Comparison of ENCODE assay signal across 21 cellular contexts in genomic region chr6:46453756-46454316, GRCh38. TPM values are rescaled to one million over a fixed set of nuclear protein-coding genes. Genes with fewer than 3 reads are reported as not detected.
DNase-seq lines count a peak whose midpoint lies in the region; ATAC-seq and TF ChIP-seq lines count a peak whose summit lies in the region.
"Had no signal": no experiment of that assay in that cellular context is flagged by ENCODE, and none has a peak within 500 bp of the region (broad histone marks: within the 10 kb centered on the region; RNA-seq: fewer than 3 reads in every experiment).

No MANE protein-coding gene starts in this region.

- H3K4me1 Mint-ChIP-seq in CD14-positive monocyte, result no peaks in the 10 kb centered on the region
- H3K4me1 Mint-ChIP-seq in Calu3 (ENCODE audit: low read depth, unreplicated experiment), result no peaks in the 10 kb centered on the region
- H3K4me1 Mint-ChIP-seq: activated T-helper 17 cell treated with anti-CD3 and anti-CD28 coated beads, Interleukin-2, amount 50 U/mL, for 72 hours; naive thymus-derived CD8-positive, alpha-beta T cell had no signal

- H3K4me1 ChIP-seq in heart left ventricle, result peaks cover 0 to 68% (median 27%) of the 10 kb centered on the region in 12 donors
- peaks cover 35% of the 10 kb centered on the region for H3K4me1 ChIP-seq in SJSA1 (replicated peaks)
- H3K4me1 ChIP-seq in vagina, result peaks cover 22% of the 10 kb centered on the region
- H3K4me1 ChIP-seq: colonic mucosa, SJCRH30 had no signal

- no peak overlapping the region for H3K4me3 ChIP-seq in heart left ventricle
- H3K4me3 ChIP-seq in SJSA1, result no peak overlapping the region
- H3K4me3 ChIP-seq in vagina, result no peak overlapping the region
- H3K4me3 ChIP-seq: colonic mucosa, SJCRH30, upper lobe of right lung had no signal

- intact Hi-C loops in heart left ventricle (cut with DNase I), result no loop called here
- intact Hi-C loops in Right ventricle myocardium superior (cut with DNase I), result no loop called here
- intact Hi-C loops in vagina (cut with DNase I), result no loop called here
- intact Hi-C loops in CD14-positive monocyte (cut with micrococcal nuclease), result no loop called here
- intact Hi-C loops in Calu3 (cut with micrococcal nuclease; ENCODE audit: unreplicated experiment), result no loop called here

- no peaks in the 10 kb centered on the region for H3K27me3 ChIP-seq in heart left ventricle
- no peaks in the 10 kb centered on the region for H3K27me3 ChIP-seq in SJSA1 (replicated peaks)
- H3K27me3 ChIP-seq in vagina, result no peaks in the 10 kb centered on the region
- H3K27me3 ChIP-seq: colonic mucosa, SJCRH30, upper lobe of right lung had no signal

- CTCF ChIA-PET in Calu3 (lab: Charles Lee), result no interaction called here

- TF ChIP-seq POLR2A in heart left ventricle (IDR thresholded peaks at IDR 0.05), result no peak
- no peak for TF ChIP-seq POLR2A in vagina (IDR thresholded peaks at IDR 0.05)

- ATAC-seq in heart left ventricle (peak in 3 of 4 donors; percentile 14 to 35 (median 29)), Right ventricle myocardium superior (ENCODE audit: poor library complexity) (no peak)
- ATAC-seq: activated CD4-positive, CD25-positive, alpha-beta regulatory T cell treated with anti-CD3 and anti-CD28 coated beads, Interleukin-2, amount 50 U/mL, for 24 hours; activated T-helper 17 cell treated with anti-CD3 and anti-CD28 coated beads, Interleukin-2, amount 50 U/mL, for 72 hours; naive thymus-derived CD8-positive, alpha-beta T cell; upper lobe of right lung had no signal

- H3K27ac Mint-ChIP-seq in CD14-positive monocyte (no peak overlapping the region), Calu3 (ENCODE audit: unreplicated experiment) (no peak overlapping the region)
- H3K27ac Mint-ChIP-seq: activated T-helper 17 cell treated with anti-CD3 and anti-CD28 coated beads, Interleukin-2, amount 50 U/mL, for 72 hours; naive thymus-derived CD8-positive, alpha-beta T cell had no signal

- 32 to 38% (median 35%) methylated on average over 3 of the region's 3 CpGs for WGBS in heart left ventricle, 4 donors

- H3K27ac ChIP-seq in heart left ventricle (peak overlapping the region in 7 of 12 donors; percentile 19 to 67 (median 31)), SJSA1 (peak overlapping the region; percentile 70), vagina (peak overlapping the region; percentile 11)
- H3K27ac ChIP-seq: colonic mucosa, SJCRH30, upper lobe of right lung had no signal

- H3K27me3 Mint-ChIP-seq in CD14-positive monocyte (ENCODE audit: low read depth in 3 of 3) (peaks cover 0 to 2% (median 0%) of the 10 kb centered on the region in 3 donors), Calu3 (ENCODE audit: unreplicated experiment) (peaks cover 12% of the 10 kb centered on the region)

- BruUV-seq in Calu3 (replicated peaks; lab: Mats Ljungman, UMichigan), result no TSS peak

- peaks cover 0 to 19% (median 2%) of the 10 kb centered on the region in 9 donors for H3K36me3 ChIP-seq in heart left ventricle
- no peaks in the 10 kb centered on the region for H3K36me3 ChIP-seq in SJSA1
- no peaks in the 10 kb centered on the region for H3K36me3 ChIP-seq in vagina
- H3K36me3 ChIP-seq: colonic mucosa, SJCRH30, upper lobe of right lung had no signal

- peaks cover 0 to 2% (median 0%) of the 10 kb centered on the region in 7 donors for H3K9me3 Mint-ChIP-seq in CD14-positive monocyte
- H3K9me3 Mint-ChIP-seq in Calu3 (ENCODE audit: low read depth, unreplicated experiment), result no peaks in the 10 kb centered on the region
- H3K9me3 Mint-ChIP-seq: activated T-helper 17 cell treated with anti-CD3 and anti-CD28 coated beads, Interleukin-2, amount 50 U/mL, for 72 hours had no signal

- H3K4me3 Mint-ChIP-seq in CD14-positive monocyte (no peak overlapping the region), Calu3 (ENCODE audit: low read depth, unreplicated experiment) (no peak overlapping the region)
- H3K4me3 Mint-ChIP-seq: activated T-helper 17 cell treated with anti-CD3 and anti-CD28 coated beads, Interleukin-2, amount 50 U/mL, for 72 hours; naive thymus-derived CD8-positive, alpha-beta T cell had no signal

- no peaks in the 10 kb centered on the region for H3K36me3 Mint-ChIP-seq in CD14-positive monocyte
- H3K36me3 Mint-ChIP-seq in Calu3 (ENCODE audit: insufficient read depth, unreplicated experiment), result no peaks in the 10 kb centered on the region

- H3K9me3 ChIP-seq in heart left ventricle (peaks cover 0 to 19% (median 0%) of the 10 kb centered on the region in 12 donors), SJSA1 (replicated peaks) (no peaks in the 10 kb centered on the region), vagina (no peaks in the 10 kb centered on the region)
- H3K9me3 ChIP-seq: colonic mucosa, SJCRH30, upper lobe of right lung had no signal

- DNase-seq in heart left ventricle, result no peak
- DNase-seq in Right ventricle myocardium superior, result no peak
- peak in 1 of 2 experiments; percentile 52 for DNase-seq in SJSA1 (ENCODE audit: low read depth in 1 of 2, low spot score in 2 of 2)
- DNase-seq in fibroblast of gingiva (ENCODE audit: low read depth), result peak; percentile 26
- DNase-seq in vagina (ENCODE audit: extremely low spot score in 2 of 2), result no peak
- no peak for DNase-seq in stimulated activated CD4-positive, alpha-beta T cell treated with anti-CD3 and anti-CD28 coated beads, Interleukin-15, amount 100 ng/mL, for 24 hours
- DNase-seq in CD14-positive monocyte (ENCODE audit: low spot score), result no peak
- no peak for DNase-seq in Calu3
- DNase-seq: colonic mucosa; islet precursor cell; MM.1S; naive thymus-derived CD8-positive, alpha-beta T cell; NCI-H2029; NCI-H446; posterior cingulate gyrus; SJCRH30; upper lobe of right lung had no signal

- TF ChIP-seq CTCF in heart left ventricle (IDR thresholded peaks at IDR 0.05) (no peak), vagina (IDR thresholded peaks at IDR 0.05) (no peak), CD14-positive monocyte (IDR thresholded peaks at IDR 0.05) (no peak), Calu3 (IDR thresholded peaks at IDR 0.05; ENCODE audit: unreplicated experiment) (no peak)

RNA-seq across cellular contexts. Expression of gene RCAN2, which starts 37.4 kb away (rescaled TPM):
- total RNA-seq in heart left ventricle (100 to 1,000 TPM; 224 to 331 (median 315) TPM), Right ventricle myocardium superior (258 TPM), vagina (20.9 TPM), Calu3 (2022) (2.2 and 3.7 TPM in 2 replicates)
- polyA plus RNA-seq in heart left ventricle (100 to 1,000 TPM in 1 of 2 donors, 10 to 100 TPM in 1; 86.4 to 138 TPM), CD14-positive monocyte (not detected)
- total RNA-seq in SJSA1 (2014; rRNA removed; shearing (Covaris generic)), result 19.6 and 20.8 TPM in 2 replicates
- total RNA-seq: A673; naive thymus-derived CD8-positive, alpha-beta T cell; T-helper 2 cell treated with Interferon-gamma antibody and Interleukin-4, amounts not matched to agents 100 ng/mL and 5 ng/mL, for 36 hours had no signal

Comparison
In these comparisons a context has a peak if more than half of its experiments do, and no peak if none do; other contexts are left out.
1. H3K27ac ChIP-seq: peak in every context shown above with its lines; median percentile 70 in SJSA1; 31 in heart left ventricle; 11 in vagina.
2. RNA of gene RCAN2, which starts 37.4 kb away (total RNA-seq): 224 to 331 TPM in heart left ventricle and 258 TPM in Right ventricle myocardium superior (single experiment); 20.9 TPM in vagina (single experiment), 19.6 to 20.8 TPM in SJSA1 and 2.2 to 3.7 TPM in Calu3; every median in the first group is over 10 times any median in the second.